ENCODE assay signal across 8 cellular contexts in the genomic region with DNA sequence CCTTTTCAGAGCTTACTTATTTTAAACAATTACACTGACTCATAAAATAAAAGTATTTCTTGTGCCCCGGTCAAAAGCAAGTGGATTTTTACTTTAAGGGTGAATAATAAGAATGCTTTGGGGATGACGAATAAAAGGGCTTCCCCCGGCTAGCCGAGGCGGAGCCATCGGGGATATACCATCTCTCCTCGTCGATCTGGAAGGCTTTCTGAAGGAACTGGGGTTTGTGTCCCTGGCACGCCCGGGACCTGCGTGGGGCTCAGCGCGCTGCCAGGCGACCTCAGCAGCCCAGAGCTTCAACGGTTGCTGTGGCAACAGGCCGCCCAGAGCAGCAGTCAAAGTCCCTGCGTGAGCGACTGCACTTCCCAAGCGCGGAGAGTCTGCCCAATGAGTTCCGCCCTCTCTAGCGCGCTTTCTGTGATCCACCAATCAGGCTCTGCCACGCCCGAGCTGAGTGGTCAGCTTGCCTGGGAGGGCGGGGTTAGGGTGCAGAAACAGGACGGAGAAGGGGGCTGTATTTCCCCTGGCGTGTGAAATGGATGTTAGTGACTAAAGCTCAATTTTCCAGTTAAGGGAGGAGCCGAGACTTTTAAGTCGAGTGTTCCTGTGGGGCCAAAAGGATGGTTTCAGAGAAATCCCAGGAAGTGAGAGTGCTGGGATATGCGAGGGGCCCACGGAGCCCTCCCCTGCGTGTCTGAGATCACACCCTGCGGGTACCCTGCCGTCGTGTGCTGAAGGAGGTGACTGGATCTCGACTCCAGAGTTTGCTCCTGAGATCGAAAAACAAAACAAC. TPM values are rescaled to one million over a fixed set of nuclear protein-coding genes. Genes with fewer than 3 reads are reported as not detected.
DNase-seq lines count a peak whose midpoint lies in the region; ATAC-seq and TF ChIP-seq lines count a peak whose summit lies in the region.

No MANE protein-coding gene starts in this region.

- H3K4me1 ChIP-seq in right atrium auricular region (peaks cover 0 to 13% of the 10 kb centered on the region in 2 donors), prostate gland (replicated peaks) (no peaks in the 10 kb centered on the region), urinary bladder (ENCODE audit: insufficient read depth) (no peaks in the 10 kb centered on the region)

- TF ChIP-seq POLR2A in prostate gland (IDR thresholded peaks at IDR 0.05) = no peak

- TF ChIP-seq CTCF in GM13977 (IDR thresholded peaks at IDR 0.05; ENCODE audit: extremely low read depth, insufficient read depth, missing control alignments) = no peak
- TF ChIP-seq CTCF in right atrium auricular region (IDR thresholded peaks at IDR 0.05) = no peak
- TF ChIP-seq CTCF in prostate gland (IDR thresholded peaks at IDR 0.05) = peak in 1 of 4 experiments; percentile 14

- in situ Hi-C loops in GM13977 (cut with MboI; ENCODE audit: low pct_unique_long_range_greater_than_20kb, low sequenced_read_pairs, unreplicated experiment) = loop anchor here (5.0 kb wide), 1 partner anchor 196 kb away; no protein-coding TSS in a partner anchor

- H3K36me3 ChIP-seq in right atrium auricular region = no peaks in the 10 kb centered on the region
- H3K36me3 ChIP-seq in prostate gland = no peaks in the 10 kb centered on the region
- no peaks in the 10 kb centered on the region for H3K36me3 ChIP-seq in urinary bladder (ENCODE audit: insufficient read depth)

- peak; percentile 94 for ATAC-seq in HG02870 (IDR thresholded peaks at IDR 0.05; ENCODE audit: unreplicated experiment)
- peak; percentile 97 for ATAC-seq in T-helper 17 cell

- H3K27ac ChIP-seq in right atrium auricular region = peak overlapping the region; percentile 62 to 68
- peak overlapping the region; percentile 45 to 56 for H3K27ac ChIP-seq in prostate gland
- H3K27ac ChIP-seq in urinary bladder (ENCODE audit: low read depth) = no peak overlapping the region

- peaks cover 48% of the 10 kb centered on the region for H3K27me3 Mint-ChIP-seq in T-helper 17 cell

- intact Hi-C loops in prostate gland (cut with DNase I) = loop anchor here (2.0 to 10.0 kb wide), 3 partner anchors 97 to 453 kb away; partner anchors contain the start of genes ALDH9A1 and TMCO1

- H3K4me3 ChIP-seq in right atrium auricular region (peak overlapping the region; percentile 45 to 59), prostate gland (peak overlapping the region; percentile 36 to 47), urinary bladder (ENCODE audit: low read depth, low read length) (peak overlapping the region; percentile 43)

- peak; percentile 91 for DNase-seq in GM13977 (ENCODE audit: low spot score)
- DNase-seq in NCI-H146 (lab: John Stamatoyannopoulos, UW) = peak; percentile 95
- DNase-seq in T-helper 17 cell = peak; percentile 73 to 83 (median 73)
- DNase-seq in anterior cingulate cortex (lab: John Stamatoyannopoulos, UW) = peak; percentile 64 to 98 (median 94)
- peak; percentile 98 for DNase-seq in right atrium auricular region (ENCODE audit: low spot score)
- peak; percentile 96 for DNase-seq in prostate gland (ENCODE audit: low spot score)

- no peaks in the 10 kb centered on the region for H3K27me3 ChIP-seq in right atrium auricular region
- no peaks in the 10 kb centered on the region for H3K27me3 ChIP-seq in prostate gland (replicated peaks; ENCODE audit: insufficient read depth)

- under 1% methylated on average over 38 of the region's 38 CpGs for WGBS in prostate gland
- WGBS in urinary bladder = under 1% methylated on average over 38 of the region's 38 CpGs

- peaks cover 24% of the 10 kb centered on the region for H3K4me1 Mint-ChIP-seq in T-helper 17 cell

- peak overlapping the region; percentile 90 for H3K27ac Mint-ChIP-seq in T-helper 17 cell

- no peaks in the 10 kb centered on the region for H3K36me3 Mint-ChIP-seq in T-helper 17 cell (ENCODE audit: low read depth)

- H3K4me3 Mint-ChIP-seq in T-helper 17 cell = peak overlapping the region; percentile 93

- no peaks in the 10 kb centered on the region for H3K9me3 ChIP-seq in T-helper 17 cell (ENCODE audit: control insufficient read depth, low read length, poor library complexity, severe bottlenecking)
- H3K9me3 ChIP-seq in right atrium auricular region = no peaks in the 10 kb centered on the region
- no peaks in the 10 kb centered on the region for H3K9me3 ChIP-seq in prostate gland

RNA-seq across cellular contexts. Expression of gene MGST3, which starts 33.0 kb away (rescaled TPM):
- total RNA-seq in T-helper 17 cell (10 to 100 TPM; 27.2 to 42.1 TPM), right atrium auricular region (100 to 1,000 TPM; 491 to 509 TPM), prostate gland (100 to 1,000 TPM; 209 to 270 TPM), urinary bladder (166 TPM)
- polyA plus RNA-seq in urinary bladder = 208 TPM

RNA-seq across cellular contexts. Expression of gene LRRC52, which starts 54.3 kb away (rescaled TPM):
- total RNA-seq in T-helper 17 cell = not detected
- not detected for total RNA-seq in right atrium auricular region
- total RNA-seq in prostate gland = not detected
- not detected for total RNA-seq in urinary bladder
- not detected for polyA plus RNA-seq in urinary bladder
